ENCODE assay signal across 2 cellular contexts in the genomic region with DNA sequence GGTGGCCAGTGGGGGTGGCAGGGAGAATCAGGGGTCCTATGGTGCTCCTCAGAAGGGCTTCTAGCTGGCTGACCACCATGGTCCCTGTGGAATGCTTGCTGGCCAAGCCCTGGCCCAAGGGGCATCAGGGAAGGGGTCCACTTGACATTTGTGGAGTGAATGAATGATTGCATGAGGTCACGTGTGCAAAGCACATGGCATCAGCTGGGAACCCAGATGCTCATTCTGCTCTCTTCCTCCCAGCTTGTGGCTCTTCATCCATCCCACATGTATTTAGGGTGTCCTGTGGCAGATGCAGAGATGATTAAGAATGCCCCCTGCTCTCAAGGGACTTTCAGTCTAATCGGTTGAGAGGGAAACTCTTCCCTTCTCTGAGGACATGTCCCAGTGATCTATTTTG.
TF ChIP-seq lines count a peak whose summit lies in the region.

No MANE protein-coding gene starts in this region.

TF ChIP-seq in HepG2, 621 proteins besides CTCF, POLR2A, EP300 and RAD21:
- TF ChIP-seq ZNF432 (CRISPR knock-in tag; IDR thresholded peaks at IDR 0.05; ENCODE audit: borderline replicate concordance) (no peak), ZNF256 (CRISPR knock-in tag; conservative IDR thresholded peaks at IDR 0.05) (no peak), ZHX2 (IDR thresholded peaks at IDR 0.05; ENCODE audit: low read depth) (no peak), ZHX2 (CRISPR knock-in tag; IDR thresholded peaks at IDR 0.05; ENCODE audit: borderline replicate concordance) (no peak), MNT (IDR thresholded peaks at IDR 0.05) (peak; percentile 84)

TF ChIP-seq in K562, 482 proteins besides CTCF, POLR2A, EP300 and RAD21:
- TF ChIP-seq USF1 (CRISPR knock-in tag; IDR thresholded peaks at IDR 0.05) (peak; percentile 50; the same call in 1 of the 2 replicates), TSC22D4 (tag; IDR thresholded peaks at IDR 0.05) (no peak), HSF4 (CRISPR knock-in tag; IDR thresholded peaks at IDR 0.05; ENCODE audit: borderline replicate concordance) (no peak)
